ENCODE assay signal across 8 cellular contexts in genomic region chr15:29821416-29822099, GRCh38. TPM values are rescaled to one million over a fixed set of nuclear protein-coding genes. Genes with fewer than 3 reads are reported as not detected.
A peak's percentile ranks its signal among the peaks of the same experiment; 100 is the strongest.
DNase-seq lines count a peak whose midpoint lies in the region; ATAC-seq, FAIRE-seq and TF ChIP-seq lines count a peak whose summit lies in the region.

No MANE protein-coding gene starts in this region.

- H3K4ac ChIP-seq in H1 (replicated peaks; ENCODE audit: insufficient read length, low read depth, low read length) = no peak overlapping the region

- peak overlapping the region; percentile 48 to 59 for H3K4me3 Mint-ChIP-seq in stimulated activated naive B cell treated with anti-CD40 and anti-IgM and Interleukin-4, amounts not matched to agents 10 μg/mL and 1 μg/mL and 100 μg/mL, for 72 hours

- H3K79me2 ChIP-seq in SK-N-SH (ENCODE audit: insufficient read depth) (peaks cover 49% of the 10 kb centered on the region), H1 (ENCODE audit: control insufficient read depth in 1 of 2, insufficient read depth in 2 of 2, low read length in 2 of 2) (peaks cover 0 to 49% of the 10 kb centered on the region in 2 experiments; a peak in 3 of 4 replicates)

- H3K23ac ChIP-seq in H1 (ENCODE audit: insufficient read length) = no peak overlapping the region

- peaks cover 8 to 9% of the 10 kb centered on the region in 2 donors for H3K9me3 Mint-ChIP-seq in stimulated activated naive B cell treated with anti-CD40 and anti-IgM and Interleukin-4, amounts not matched to agents 10 μg/mL and 1 μg/mL and 100 μg/mL, for 72 hours

- H2AFZ ChIP-seq in SK-N-SH (ENCODE audit: low read depth) (no peak overlapping the region), H1 (ENCODE audit: low read length) (no peak overlapping the region)

- no peak overlapping the region for H2BK20ac ChIP-seq in H1 (ENCODE audit: low read length)

- CTCF ChIA-PET in SK-N-SH (lab: Yijun Ruan, JAX) = interaction anchor here (0.6 to 2.1 kb wide), 7 partner anchors 12 to 153 kb away, joined by 3 to 10 read pairs (median 4); no protein-coding TSS in a partner anchor
- CTCF ChIA-PET in H1 (lab: Charles Lee; ENCODE audit: partially characterized antibody) = interaction anchor here (0.8 to 1.4 kb wide), 2 partner anchors 10 to 104 kb away, joined by 3 to 4 read pairs; no protein-coding TSS in a partner anchor

- no peak overlapping the region for H3K14ac ChIP-seq in H1 (ENCODE audit: insufficient read length)

- peaks cover 7% of the 10 kb centered on the region for H3K23me2 ChIP-seq in H1 (ENCODE audit: low read depth, low read length)

- H2BK12ac ChIP-seq in H1 (ENCODE audit: low read depth, low read length) = no peak overlapping the region; the same call in 1 of the 2 replicates

- H3K79me1 ChIP-seq in H1 (ENCODE audit: low read depth, low read length) = no peaks in the 10 kb centered on the region

- POLR2A ChIA-PET in SK-N-SH (lab: Yijun Ruan, JAX) (no interaction called here), H1 (lab: Charles Lee; ENCODE audit: partially characterized antibody) (interaction anchor here (0.5 to 4.4 kb wide), 19 partner anchors 9 to 223 kb away, joined by 3 to 33 read pairs (median 3); no protein-coding TSS in a partner anchor)

- peaks cover 2 to 4% of the 10 kb centered on the region in 2 donors for H3K36me3 Mint-ChIP-seq in stimulated activated naive B cell treated with anti-CD40 and anti-IgM and Interleukin-4, amounts not matched to agents 10 μg/mL and 1 μg/mL and 100 μg/mL, for 72 hours

- peak; percentile 51 to 72 for TF ChIP-seq POLR2A in H1 (IDR thresholded peaks at IDR 0.05; ENCODE audit: control extremely low read depth in 1 of 2, low read depth in 2 of 2, low read length in 2 of 2)

- H3K27me3 Mint-ChIP-seq in stimulated activated naive B cell treated with anti-CD40 and anti-IgM and Interleukin-4, amounts not matched to agents 10 μg/mL and 1 μg/mL and 100 μg/mL, for 72 hours = peaks cover 40 to 54% of the 10 kb centered on the region in 2 donors

- H2BK5ac ChIP-seq in H1 (ENCODE audit: low read depth, low read length) = peak overlapping the region; percentile 77; the same call in 1 of the 2 replicates

- WGBS in SK-N-SH (ENCODE audit: low lambda C conversion rate) = 3% methylated on average over 19 of the region's 79 CpGs
- WGBS in H1 (ENCODE audit: extremely low coverage in 1 of 2, insufficient coverage in 1 of 2, insufficient read length in 1 of 2, insufficient replicate concordance in 2 of 2, low coverage in 1 of 2, low lambda C conversion rate in 2 of 2, missing lambda C conversion rate in 1 of 2), 2 experiments = 0% methylated on average over 21 of the region's 79 CpGs; no CpG with 5 or more reads in 1 of the 2 experiments

- H3K4me2 ChIP-seq in SK-N-SH = peak overlapping the region; percentile 75
- H3K4me2 ChIP-seq in H1 (ENCODE audit: insufficient read depth in 1 of 2, low read depth in 2 of 2, low read length in 2 of 2) = peak overlapping the region; percentile 42 to 68

- H3K36me3 ChIP-seq in SK-N-SH (replicated peaks in 1 of 2; ENCODE audit: control insufficient read depth in 1 of 2, insufficient read depth in 2 of 2, low read length in 1 of 2) (no peaks in the 10 kb centered on the region), H1 (ENCODE audit: control insufficient read depth in 2 of 4, insufficient read depth in 4 of 4, low read length in 3 of 4) (no peaks in the 10 kb centered on the region), lower lobe of right lung (no peaks in the 10 kb centered on the region)

- no peak overlapping the region for H2BK15ac ChIP-seq in H1 (ENCODE audit: low read length)

- H3K4me1 Mint-ChIP-seq in stimulated activated naive B cell treated with anti-CD40 and anti-IgM and Interleukin-4, amounts not matched to agents 10 μg/mL and 1 μg/mL and 100 μg/mL, for 72 hours = no peaks in the 10 kb centered on the region

- no peak overlapping the region for H3K27ac Mint-ChIP-seq in stimulated activated naive B cell treated with anti-CD40 and anti-IgM and Interleukin-4, amounts not matched to agents 10 μg/mL and 1 μg/mL and 100 μg/mL, for 72 hours

- FAIRE-seq in H1 (lab: Jason Lieb, UNC) = no peak

- TF ChIP-seq EP300 in SK-N-SH (IDR thresholded peaks at IDR 0.05; ENCODE audit: borderline replicate concordance in 1 of 2, low read depth in 1 of 2, low read length in 1 of 2) (no peak), H1 (IDR thresholded peaks at IDR 0.05; ENCODE audit: borderline replicate concordance in 1 of 2, low read depth in 2 of 2, low read length in 2 of 2) (peak in 1 of 2 experiments; percentile 89; a peak in 1 of 3 replicates)

- DNase-seq in NCI-H345 (lab: John Stamatoyannopoulos, UW) (peak; percentile 44), NCI-H345 treated with DMSO at 0.1 percent for 48 hours (lab: John Stamatoyannopoulos, UW; ENCODE audit: unreplicated experiment) (no peak), SK-N-SH (peak; percentile 80), H1 (ENCODE audit: low read depth in 1 of 2, low spot score in 2 of 2) (peak in 1 of 2 experiments; percentile 79), lower lobe of right lung (peak; percentile 83)
- DNase-seq in stimulated activated naive B cell treated with anti-CD40 and anti-IgM and Interleukin-4, amounts not matched to agents 10 μg/mL and 1 μg/mL and 100 μg/mL, for 72 hours = peak; percentile 13

- peak overlapping the region; percentile 88 for H3K9ac ChIP-seq in SK-N-SH
- peak overlapping the region; percentile 80 to 100 (median 90) for H3K9ac ChIP-seq in H1 (replicated peaks in 1 of 4; ENCODE audit: extremely low read depth in 1 of 4, low read depth in 3 of 4, low read length in 3 of 4)

- no peak overlapping the region for H2AK5ac ChIP-seq in H1 (ENCODE audit: low read depth, low read length)

- H3K18ac ChIP-seq in H1 (ENCODE audit: extremely low read depth, low read length) = no peak overlapping the region

- H3K56ac ChIP-seq in H1 (replicated peaks; ENCODE audit: insufficient read length, low read depth, low read length) = peak overlapping the region; percentile 69

- H4K20me1 ChIP-seq in SK-N-SH (ENCODE audit: insufficient read depth) = peaks cover 43% of the 10 kb centered on the region
- peaks cover 3 to 5% of the 10 kb centered on the region in 2 experiments for H4K20me1 ChIP-seq in H1 (replicated peaks in 1 of 2; ENCODE audit: control insufficient read depth in 1 of 2, insufficient read depth in 2 of 2, low read length in 2 of 2)

- no peaks in the 10 kb centered on the region for H3K9me2 ChIP-seq in SK-N-SH

- peak overlapping the region; percentile 43 for H4K5ac ChIP-seq in H1 (ENCODE audit: insufficient read length, low read depth, low read length)

- H3K27me3 ChIP-seq in SK-N-SH (ENCODE audit: insufficient read depth) = no peaks in the 10 kb centered on the region; the same call in 1 of the 2 replicates
- peaks cover 0 to 6% (median 3%) of the 10 kb centered on the region in 4 experiments; a peak in 3 of 7 replicates for H3K27me3 ChIP-seq in H1 (replicated peaks in 1 of 4; ENCODE audit: control insufficient read depth in 3 of 4, extremely low read depth in 1 of 4, insufficient read depth in 3 of 4, low read length in 3 of 4)
- peaks cover 12% of the 10 kb centered on the region for H3K27me3 ChIP-seq in lower lobe of right lung (ENCODE audit: low read depth)

- H3K4me1 ChIP-seq in SK-N-SH (ENCODE audit: control insufficient read depth in 1 of 2, insufficient read depth in 2 of 2, low read depth in 1 of 2, low read length in 1 of 2) (peaks cover 10 to 14% of the 10 kb centered on the region in 2 experiments; a peak in 3 of 4 replicates), H1 (replicated peaks in 1 of 4; ENCODE audit: control insufficient read depth in 3 of 4, insufficient read depth in 4 of 4, low read length in 3 of 4) (peaks cover 0 to 5% (median 2%) of the 10 kb centered on the region in 4 experiments; a peak in 3 of 7 replicates), lower lobe of right lung (peaks cover 29% of the 10 kb centered on the region)

- peak overlapping the region; percentile 81 to 93 for H3K27ac ChIP-seq in SK-N-SH (ENCODE audit: low read depth in 2 of 2, low read length in 1 of 2)
- peak overlapping the region; percentile 97 for H3K27ac ChIP-seq in H1 (ENCODE audit: low read depth, low read length)
- peak overlapping the region; percentile 97 for H3K27ac ChIP-seq in lower lobe of right lung

- peak; percentile 59 for ATAC-seq in HG03442 (IDR thresholded peaks at IDR 0.05; ENCODE audit: unreplicated experiment)
- ATAC-seq in lower lobe of right lung = peak; percentile 75 to 80
- peak; percentile 63 to 69 for ATAC-seq in stimulated activated naive B cell treated with anti-CD40 and anti-IgM and Interleukin-4, amounts not matched to agents 10 μg/mL and 1 μg/mL and 100 μg/mL, for 72 hours (replicated peaks)
- ATAC-seq in HG03196 (IDR thresholded peaks at IDR 0.05; ENCODE audit: unreplicated experiment) = no peak

- H4K8ac ChIP-seq in H1 (ENCODE audit: extremely low read depth, insufficient read depth, low read length) = peak overlapping the region; percentile 99

- no peak; the same call in 1 of the 2 replicates for TF ChIP-seq RAD21 in SK-N-SH (IDR thresholded peaks at IDR 0.05; ENCODE audit: low read length)
- peak in 1 of 2 experiments; percentile 21; a peak in 1 of 4 replicates for TF ChIP-seq RAD21 in H1 (IDR thresholded peaks at IDR 0.05 in 1 of 2, conservative IDR thresholded peaks at IDR 0.05 in 1 of 2; ENCODE audit: low read depth in 2 of 2, low read length in 2 of 2)

- peaks cover 7% of the 10 kb centered on the region for H3F3A ChIP-seq in SK-N-SH (replicated peaks; ENCODE audit: insufficient read depth)

- intact Hi-C loops in lower lobe of right lung (cut with DNase I) = no loop called here

- H3K4me3 ChIP-seq in SK-N-SH (ENCODE audit: low read depth in 2 of 2, low read length in 1 of 2) (peak overlapping the region; percentile 74 to 84), H1 (ENCODE audit: extremely low read depth in 1 of 4, insufficient read depth in 2 of 4, low read depth in 3 of 4, low read length in 4 of 4) (peak overlapping the region; percentile 88 to 90 (median 88)), lower lobe of right lung (peak overlapping the region; percentile 71)

- H3K9me3 ChIP-seq in SK-N-SH = no peaks in the 10 kb centered on the region
- no peaks in the 10 kb centered on the region for H3K9me3 ChIP-seq in H1 (ENCODE audit: insufficient read depth in 2 of 2, low read depth in 1 of 2, low read length in 1 of 2)
- H3K9me3 ChIP-seq in lower lobe of right lung = no peaks in the 10 kb centered on the region

- peak; percentile 35 for TF ChIP-seq CTCF in SK-N-SH (IDR thresholded peaks at IDR 0.05)
- no peak for TF ChIP-seq CTCF in H1 (IDR thresholded peaks at IDR 0.05; ENCODE audit: control extremely low read depth in 1 of 3, insufficient read depth in 1 of 3, low read depth in 1 of 3, low read length in 3 of 3)
- peak; percentile 31 for TF ChIP-seq CTCF in lower lobe of right lung (IDR thresholded peaks at IDR 0.05)

- H4K91ac ChIP-seq in H1 (replicated peaks; ENCODE audit: insufficient read length, low read length) = no peak overlapping the region

- no peak overlapping the region for H2BK120ac ChIP-seq in H1 (replicated peaks; ENCODE audit: low read depth, low read length)

RNA-seq across cellular contexts. Expression of gene TJP1, which starts 0.7 kb away (rescaled TPM):
- polyA plus RNA-seq in SK-N-SH (2012; rRNA removed) = 17.5 and 23.7 TPM in 2 replicates
- polyA plus RNA-seq in SK-N-SH (2012; cell fraction: cytosol; rRNA removed) = 19.8 and 19.9 TPM in 2 replicates
- polyA plus RNA-seq in SK-N-SH (2012; cell fraction: nucleus; rRNA removed) = 15.4 and 26.0 TPM in 2 replicates
- total RNA-seq in H1 (2021; fragmentation: NEBNext Ultra II Directional; extraction: Animal tissue kit (Norgen Biotek cat#: 25700)) = 135 and 138 TPM in 2 replicates
- 32.2 and 46.3 TPM in 2 replicates for polyA plus RNA-seq in H1 (2011; rRNA removed)
- polyA plus RNA-seq in H1 (2011; cell fraction: cytosol; rRNA removed) = 52.5 TPM
- 47.1 TPM for polyA plus RNA-seq in H1 (2011; cell fraction: nucleus; rRNA removed)
- 57.9 to 79.5 TPM (median 70.1 TPM) in 4 replicates for polyA plus RNA-seq in H1 (2012, experiment 1 of 2)
- polyA plus RNA-seq in H1 (2012, experiment 2 of 2) = 5.1 TPM
- polyA plus RNA-seq in H1 (2013, experiment 1 of 2) = 71.2 TPM
- polyA plus RNA-seq in H1 (2013, experiment 2 of 2) = 71.3 TPM
- 131 and 148 TPM in 2 replicates for polyA minus RNA-seq in H1 (2011; rRNA and poly(A)+ RNA removed)
- 69.9 TPM for polyA minus RNA-seq in H1 (2011; cell fraction: cytosol; rRNA and poly(A)+ RNA removed)
- 82.2 TPM for polyA minus RNA-seq in H1 (2011; cell fraction: nucleus; rRNA and poly(A)+ RNA removed)
- total RNA-seq in lower lobe of right lung = 115 TPM

Comparison
In these comparisons a context has a peak if more than half of its experiments do, and no peak if none do; other contexts are left out.
1. CTCF ChIP-seq: peak in SK-N-SH (single experiment) and lower lobe of right lung (single experiment); none in H1 (0 of 3).
2. Peak in every context shown above with its lines, with median percentiles within 50 percentile points of each other: H3K27ac ChIP-seq and H3K4me3 ChIP-seq.